ENCODE assay signal across 1 cellular context in genomic region chr15:67854358-67854757, GRCh38.
TF ChIP-seq lines count a peak whose summit lies in the region.

No MANE protein-coding gene starts in this region.

TF ChIP-seq in HepG2, 621 proteins besides CTCF, POLR2A, EP300 and RAD21 (continued from another document and continues in another):
- TF ChIP-seq MED1 (CRISPR knock-in tag; IDR thresholded peaks at IDR 0.05), result peak; percentile 64
- peak; percentile 45; the same call in 1 of the 2 replicates for TF ChIP-seq ELF1 (CRISPR knock-in tag; IDR thresholded peaks at IDR 0.05)
- TF ChIP-seq ZSCAN22 (CRISPR knock-in tag; IDR thresholded peaks at IDR 0.05), result no peak
- 0 out of 2 replicates have a peak, but pooled peaks have one; percentile 54 for TF ChIP-seq SMAD3 (CRISPR knock-in tag; IDR thresholded peaks at IDR 0.05)
- TF ChIP-seq ZNF468 (CRISPR knock-in tag; IDR thresholded peaks at IDR 0.05), result no peak
- TF ChIP-seq HHEX (CRISPR knock-in tag; IDR thresholded peaks at IDR 0.05), result no peak
- peak; percentile 57; the same call in 1 of the 2 replicates for TF ChIP-seq KMT2A (CRISPR knock-in tag; IDR thresholded peaks at IDR 0.05)
- TF ChIP-seq MAX (IDR thresholded peaks at IDR 0.05), result peak; percentile 53
- peak; percentile 38; the same call in 1 of the 2 replicates for TF ChIP-seq PHF8 (CRISPR knock-in tag; IDR thresholded peaks at IDR 0.05)
- peak; percentile 63; the same call in 1 of the 2 replicates for TF ChIP-seq MTA1 (CRISPR knock-in tag; IDR thresholded peaks at IDR 0.05; ENCODE audit: borderline replicate concordance)
- TF ChIP-seq ZNF205 (CRISPR knock-in tag; IDR thresholded peaks at IDR 0.05), result 0 out of 2 replicates have a peak, but pooled peaks have one; percentile 79
- TF ChIP-seq ZFY (CRISPR knock-in tag; IDR thresholded peaks at IDR 0.05), result peak; percentile 84
- TF ChIP-seq ZNF281 (CRISPR knock-in tag; IDR thresholded peaks at IDR 0.05; ENCODE audit: borderline replicate concordance), result 0 out of 2 replicates have a peak, but pooled peaks have one; percentile 17
- peak; percentile 39; the same call in 1 of the 2 replicates for TF ChIP-seq IKZF5 (CRISPR knock-in tag; IDR thresholded peaks at IDR 0.05)
- TF ChIP-seq TSC22D2 (CRISPR knock-in tag; IDR thresholded peaks at IDR 0.05; ENCODE audit: borderline replicate concordance), result 0 out of 2 replicates have a peak, but pooled peaks have one; percentile 33
- no peak for TF ChIP-seq ZNF720 (CRISPR knock-in tag; IDR thresholded peaks at IDR 0.05)
- 0 out of 2 replicates have a peak, but pooled peaks have one; percentile 59 for TF ChIP-seq ZNF691 (CRISPR knock-in tag; IDR thresholded peaks at IDR 0.05; ENCODE audit: borderline replicate concordance, low read depth)
- no peak for TF ChIP-seq ZFAT (CRISPR knock-in tag; conservative IDR thresholded peaks at IDR 0.05)
- no peak for TF ChIP-seq JDP2 (CRISPR knock-in tag; IDR thresholded peaks at IDR 0.05; ENCODE audit: borderline replicate concordance)
- TF ChIP-seq SOX13 (IDR thresholded peaks at IDR 0.05), result no peak
- peak in 1 of 2 experiments; percentile 35; a peak in 1 of 4 replicates for TF ChIP-seq SOX13 (CRISPR knock-in tag; conservative IDR thresholded peaks at IDR 0.05 in 1 of 2, IDR thresholded peaks at IDR 0.05 in 1 of 2)
- TF ChIP-seq HOXA3 (CRISPR knock-in tag; IDR thresholded peaks at IDR 0.05), result peak; percentile 48; the same call in 1 of the 2 replicates
- TF ChIP-seq ATF2 (CRISPR knock-in tag; IDR thresholded peaks at IDR 0.05), result 0 out of 2 replicates have a peak, but pooled peaks have one; percentile 23
- TF ChIP-seq MYPOP (CRISPR knock-in tag; IDR thresholded peaks at IDR 0.05), result no peak
- TF ChIP-seq ZNF333 (CRISPR knock-in tag; IDR thresholded peaks at IDR 0.05; ENCODE audit: borderline replicate concordance), result no peak
- TF ChIP-seq ZNF232 (CRISPR knock-in tag; IDR thresholded peaks at IDR 0.05; ENCODE audit: borderline replicate concordance), result no peak
- TF ChIP-seq ZNF747 (CRISPR knock-in tag; IDR thresholded peaks at IDR 0.05; ENCODE audit: borderline replicate concordance), result no peak
- no peak for TF ChIP-seq SIN3B (IDR thresholded peaks at IDR 0.05; ENCODE audit: low read length)
- TF ChIP-seq ARID5B (CRISPR knock-in tag; IDR thresholded peaks at IDR 0.05), result peak; percentile 54
- peak; percentile 51 for TF ChIP-seq SALL1 (CRISPR knock-in tag; IDR thresholded peaks at IDR 0.05)
- peak; percentile 53; the same call in 1 of the 2 replicates for TF ChIP-seq HDAC2 (CRISPR knock-in tag; IDR thresholded peaks at IDR 0.05)
- no peak for TF ChIP-seq MAF1 (CRISPR knock-in tag; IDR thresholded peaks at IDR 0.05; ENCODE audit: borderline replicate concordance)
- TF ChIP-seq ZNF484 (CRISPR knock-in tag; IDR thresholded peaks at IDR 0.05; ENCODE audit: borderline replicate concordance, low read depth), result no peak
- TF ChIP-seq TEAD3 (CRISPR knock-in tag; optimal IDR thresholded peaks at IDR 0.05; ENCODE audit: borderline replicate concordance), result peak; percentile 68
- TF ChIP-seq HNF4A (CRISPR knock-in tag; IDR thresholded peaks at IDR 0.05), result peak; percentile 69
- peak; percentile 33; the same call in 1 of the 2 replicates for TF ChIP-seq PHF20 (CRISPR knock-in tag; IDR thresholded peaks at IDR 0.05)
- no peak for TF ChIP-seq ZHX2 (IDR thresholded peaks at IDR 0.05; ENCODE audit: low read depth)
- no peak for TF ChIP-seq ZHX2 (CRISPR knock-in tag; IDR thresholded peaks at IDR 0.05; ENCODE audit: borderline replicate concordance)
- no peak for TF ChIP-seq SRF (IDR thresholded peaks at IDR 0.05; ENCODE audit: low read depth, low read length)
- no peak for TF ChIP-seq ZNF770 (CRISPR knock-in tag; IDR thresholded peaks at IDR 0.05)
